ENCODE assay signal across 14 cellular contexts in the genomic region with DNA sequence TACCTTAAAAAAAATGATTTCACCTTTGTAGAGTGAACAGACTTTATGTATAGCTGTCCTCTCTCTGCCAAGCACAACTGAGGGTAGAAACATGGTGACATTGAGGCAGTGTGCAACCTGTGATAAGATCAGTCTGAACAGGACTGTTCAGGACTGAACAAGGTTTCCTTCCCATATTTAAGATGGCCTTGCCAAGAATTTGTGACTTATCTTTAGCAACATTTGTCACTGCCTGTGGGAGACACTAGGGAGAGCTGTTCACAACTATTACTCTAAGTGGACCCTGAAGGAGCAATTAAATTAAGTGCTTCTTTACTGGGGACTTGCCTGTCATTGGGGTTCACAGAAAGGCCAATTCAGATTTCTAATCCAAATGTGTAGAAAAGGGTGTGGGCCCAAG. TPM values are rescaled to one million over a fixed set of nuclear protein-coding genes. Genes with fewer than 3 reads are reported as not detected.
DNase-seq lines count a peak whose midpoint lies in the region; ATAC-seq and TF ChIP-seq lines count a peak whose summit lies in the region.
"Had no signal": no experiment of that assay in that cellular context is flagged by ENCODE, and none has a peak within 500 bp of the region (broad histone marks: within the 10 kb centered on the region; RNA-seq: fewer than 3 reads in every experiment).

No MANE protein-coding gene starts in this region.

- no peak overlapping the region for H3K4me3 ChIP-seq in Peyer's patch

- H3K27me3 ChIP-seq in Peyer's patch, result no peaks in the 10 kb centered on the region

- TF ChIP-seq POLR2A in Peyer's patch (IDR thresholded peaks at IDR 0.05), result no peak

- TF ChIP-seq CTCF in Peyer's patch (IDR thresholded peaks at IDR 0.05), result peak in 2 of 6 experiments; percentile 12 to 19

- no peaks in the 10 kb centered on the region for H3K36me3 ChIP-seq in Peyer's patch

- H3K27ac ChIP-seq in Peyer's patch, result no peak overlapping the region

- H3K9me3 ChIP-seq in Peyer's patch, result no peaks in the 10 kb centered on the region

- DNase-seq in AML-193 (lab: John Stamatoyannopoulos, UW), result peak; percentile 74 to 80
- peak; percentile 21 for DNase-seq in NAMALWA (ENCODE audit: low spot score)
- DNase-seq in dermis blood vessel endothelial cell, result peak; percentile 6
- DNase-seq in Peyer's patch, result no peak
- DNase-seq in T-helper 9 cell, result no peak
- no peak for DNase-seq in effector CD4-positive, alpha-beta T cell
- DNase-seq: anterior cingulate cortex; naive thymus-derived CD8-positive, alpha-beta T cell; NCI-H510A treated with DMSO at 0.1 percent for 48 hours; stimulated activated CD4-positive, alpha-beta T cell treated with anti-CD3 and anti-CD28 coated beads, Interleukin-4, amount 100 ng/mL, for 24 hours had no signal

- H3K4me1 ChIP-seq in Peyer's patch, result no peaks in the 10 kb centered on the region

- peak; percentile 57 for ATAC-seq in GM18517 (IDR thresholded peaks at IDR 0.05; ENCODE audit: unreplicated experiment)
- no peak for ATAC-seq in GM18873 (IDR thresholded peaks at IDR 0.05; ENCODE audit: low FRiP score, unreplicated experiment)
- ATAC-seq: naive thymus-derived CD8-positive, alpha-beta T cell had no signal

RNA-seq across cellular contexts. Expression of a gene that starts 6.7 kb away (rescaled TPM):
- not detected in 2 replicates for total RNA-seq in dermis blood vessel endothelial cell
- not detected for total RNA-seq in Peyer's patch
- total RNA-seq: CD4-positive, CD25-positive, alpha-beta regulatory T cell; fibroblast of villous mesenchyme had no signal

Comparison
In these comparisons a context has a peak if more than half of its experiments do, and no peak if none do; other contexts are left out.
1. DNase-seq: peak in AML-193 (2 of 2), NAMALWA (single experiment) and dermis blood vessel endothelial cell (single experiment); none in Peyer's patch (0 of 3), T-helper 9 cell (single experiment) and effector CD4-positive, alpha-beta T cell (single experiment).